Comparison of ENCODE assay signal across 8 cellular contexts in the genomic region with DNA sequence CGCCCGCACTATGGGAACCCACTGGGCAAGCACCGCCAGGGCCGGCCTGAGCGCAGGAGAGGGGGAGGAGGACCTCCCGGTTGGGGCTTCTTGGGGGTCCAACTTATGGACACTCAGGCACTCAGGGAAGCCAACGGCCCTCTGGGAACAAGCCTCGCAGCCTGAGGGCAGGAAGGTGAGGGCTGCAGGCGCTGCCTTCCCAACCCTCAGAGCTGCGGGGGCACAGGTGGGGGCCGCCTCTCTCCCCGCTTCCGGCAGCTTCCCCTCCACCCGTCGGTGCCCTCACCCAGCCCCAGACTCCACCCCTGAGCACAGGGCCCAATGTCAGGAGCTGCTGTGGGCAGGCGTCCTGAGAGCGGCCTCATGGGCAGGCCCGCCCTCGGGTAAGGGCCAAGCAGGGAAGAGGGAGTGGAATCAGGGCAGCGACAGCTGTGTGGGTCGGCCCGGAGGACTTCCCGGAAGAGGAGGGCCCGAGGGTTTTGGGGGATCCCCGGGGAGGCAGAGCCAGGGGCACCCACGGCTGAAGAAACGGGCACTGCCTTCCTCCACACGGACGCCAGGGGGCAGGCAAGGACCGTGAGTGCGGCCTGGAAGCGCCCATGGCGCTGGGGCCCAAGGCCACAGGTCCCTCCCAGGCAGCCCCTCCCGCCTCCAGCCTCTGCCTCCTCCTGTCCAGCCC. TPM values are rescaled to one million over a fixed set of nuclear protein-coding genes. Genes with fewer than 3 reads are reported as not detected.
DNase-seq lines count a peak whose midpoint lies in the region; ATAC-seq, FAIRE-seq and TF ChIP-seq lines count a peak whose summit lies in the region.

No MANE protein-coding gene starts in this region.

- peak overlapping the region; percentile 44 for H3K9ac ChIP-seq in adipocyte (ENCODE audit: low read length)

- 0 out of 2 replicates have a peak, but pooled peaks have one; percentile 26 for TF ChIP-seq POLR2A in GM12891 (IDR thresholded peaks at IDR 0.05; ENCODE audit: low read depth, low read length)

- intact Hi-C loops in left ventricle myocardium superior (cut with micrococcal nuclease): no loop called here

- H3K4me3 ChIP-seq in adipocyte (ENCODE audit: low read length): no peak overlapping the region

- peak; percentile 99 for FAIRE-seq in GM12891 (lab: Jason Lieb, UNC)

- peak; percentile 100 for DNase-seq in GM12891 (ENCODE audit: insufficient read length, low spot score)
- peak; percentile 62 for DNase-seq in NCI-H1105 treated with DMSO at 0.1 percent for 48 hours (lab: John Stamatoyannopoulos, UW)
- DNase-seq in SW 1271 (lab: John Stamatoyannopoulos, UW): peak; percentile 83 to 88
- DNase-seq in adipocyte (ENCODE audit: low read depth): peak; percentile 96
- peak; percentile 91 for DNase-seq in left ventricle myocardium superior
- DNase-seq in putamen (ENCODE audit: low spot score): peak; percentile 45
- no peak for DNase-seq in NCI-H1048 (lab: John Stamatoyannopoulos, UW)

- H3K36me3 ChIP-seq in adipocyte (ENCODE audit: control insufficient read depth, insufficient read depth, low read length, severe bottlenecking): no peaks in the 10 kb centered on the region

- no peaks in the 10 kb centered on the region for H3K9me3 ChIP-seq in adipocyte (ENCODE audit: control insufficient read depth, low read length)

- ATAC-seq in HG02759 (IDR thresholded peaks at IDR 0.05; ENCODE audit: unreplicated experiment): peak; percentile 88
- peak; percentile 90 for ATAC-seq in left ventricle myocardium superior

- peaks cover 13% of the 10 kb centered on the region for H3K4me1 ChIP-seq in adipocyte (ENCODE audit: control insufficient read depth, insufficient read depth, low read length)

- H3K27me3 ChIP-seq in adipocyte (replicated peaks; ENCODE audit: control insufficient read depth, insufficient read depth, low read length): peaks cover 21% of the 10 kb centered on the region

TF ChIP-seq in GM12891, 5 proteins besides CTCF, POLR2A, EP300 and RAD21:
- TF ChIP-seq PAX5 (IDR thresholded peaks at IDR 0.05; ENCODE audit: insufficient read depth, low read length, severe bottlenecking): peak; percentile 29
- TF ChIP-seq TAF1 (IDR thresholded peaks at IDR 0.05; ENCODE audit: low read depth, low read length): no peak
- 0 out of 2 replicates have a peak, but pooled peaks have one; percentile 38 for TF ChIP-seq POLR2AphosphoS5 (IDR thresholded peaks at IDR 0.05; ENCODE audit: low read depth, low read length)
- 0 out of 2 replicates have a peak, but pooled peaks have one; percentile 30 for TF ChIP-seq POU2F2 (IDR thresholded peaks at IDR 0.05; ENCODE audit: low read depth, low read length)
- TF ChIP-seq SPI1 (IDR thresholded peaks at IDR 0.05; ENCODE audit: low read depth, low read length): 0 out of 2 replicates have a peak, but pooled peaks have one; percentile 2

RNA-seq across cellular contexts. Expression of a gene that starts 0.5 kb away (rescaled TPM):
- 0.19 TPM for polyA plus RNA-seq in GM12891 (2012; ENCODE audit: low read depth, missing spikeins)
- not detected for total RNA-seq in left ventricle myocardium superior

RNA-seq across cellular contexts. Expression of a gene that starts 9.9 kb away (rescaled TPM):
- not detected for polyA plus RNA-seq in GM12891 (2012; ENCODE audit: low read depth, missing spikeins)
- not detected for total RNA-seq in left ventricle myocardium superior

RNA-seq across cellular contexts. Expression of a gene that starts 16.3 kb away (rescaled TPM):
- 0.72 TPM for polyA plus RNA-seq in GM12891 (2012; ENCODE audit: low read depth, missing spikeins)
- total RNA-seq in left ventricle myocardium superior: 0.15 TPM

RNA-seq across cellular contexts. Expression of a gene that starts 17.1 kb away (rescaled TPM):
- 60.0 TPM for polyA plus RNA-seq in GM12891 (2012; ENCODE audit: low read depth, missing spikeins)
- 307 TPM for total RNA-seq in left ventricle myocardium superior

RNA-seq across cellular contexts. Expression of a gene that starts 36.4 kb away (rescaled TPM):
- 12.6 TPM for polyA plus RNA-seq in GM12891 (2012; ENCODE audit: low read depth, missing spikeins)
- 13.2 TPM for total RNA-seq in left ventricle myocardium superior
